ENCODE assay signal across 21 cellular contexts in the genomic region with DNA sequence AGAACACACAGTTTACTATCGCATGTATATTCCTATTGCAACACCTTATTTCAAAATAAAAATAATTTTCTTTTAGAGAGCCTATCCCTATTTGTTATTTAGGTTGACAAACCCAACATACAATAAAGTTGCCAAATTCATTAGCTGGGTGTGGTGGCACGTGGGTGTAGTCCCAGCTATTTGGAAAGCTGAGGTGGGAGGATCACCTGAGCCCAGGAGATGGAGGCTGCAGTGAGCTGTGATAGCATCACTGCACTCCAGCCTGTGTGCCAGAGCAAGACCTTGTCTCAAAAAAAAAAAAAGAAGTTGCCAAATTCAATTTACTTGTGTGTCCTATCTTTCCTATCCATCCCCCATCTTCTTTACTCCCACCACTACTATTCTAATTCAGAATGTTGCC.
"Had no signal": no experiment of that assay in that cellular context is flagged by ENCODE, and none has a peak within 500 bp of the region (broad histone marks: within the 10 kb centered on the region; RNA-seq: fewer than 3 reads in every experiment).

No MANE protein-coding gene starts in this region.

- H3K9me3 ChIP-seq: esophagus squamous epithelium, gastrocnemius medialis, heart right ventricle, left lung, lower lobe of right lung had no signal

- ATAC-seq: esophagus mucosa, gastrocnemius medialis, heart right ventricle, left cardiac atrium, left lung, left ventricle myocardium superior, lower lobe of right lung had no signal

- H3K4me3 ChIP-seq: coronary artery, dorsolateral prefrontal cortex, esophagus squamous epithelium, gastrocnemius medialis, heart right ventricle, left lung, lower lobe of right lung had no signal

- H3K27ac ChIP-seq: coronary artery, dorsolateral prefrontal cortex, epithelial cell of prostate, esophagus squamous epithelium, gastrocnemius medialis, heart right ventricle, left lung, lower lobe of right lung had no signal

- H3K36me3 ChIP-seq: esophagus squamous epithelium, gastrocnemius medialis, heart right ventricle, left lung, lower lobe of right lung had no signal

- DNase-seq: dermis blood vessel endothelial cell; dorsolateral prefrontal cortex; effector CD4-positive, alpha-beta T cell; effector memory CD4-positive, alpha-beta T cell; erythroblast; esophagus squamous epithelium; foreskin fibroblast; foreskin melanocyte; gastrocnemius medialis; glutamatergic neuron; heart right ventricle; hippocampal formation; left cardiac atrium; left lung; left ventricle myocardium superior; lower lobe of right lung; mesendoderm; midbrain had no signal

- H3K4me1 ChIP-seq: esophagus squamous epithelium had no signal
